18 cellular contexts compared by ENCODE assay signal in genomic region chr5:109938453-109938852, GRCh38.
DNase-seq lines count a peak whose midpoint lies in the region; TF ChIP-seq lines count a peak whose summit lies in the region.
"Had no signal": no experiment of that assay in that cellular context is flagged by ENCODE, and none has a peak within 500 bp of the region (broad histone marks: within the 10 kb centered on the region; RNA-seq: fewer than 3 reads in every experiment).

No MANE protein-coding gene starts in this region.

- no peaks in the 10 kb centered on the region for H3K79me1 ChIP-seq in trophoblast cell (ENCODE audit: low read length)

- WGBS in trophoblast cell (ENCODE audit: extremely low coverage, insufficient coverage, insufficient read length): no CpG with 5 or more reads among the region's 2 CpGs

- H3K4me1 ChIP-seq in ACC112 (ENCODE audit: control insufficient read depth, insufficient read depth, low read length, unreplicated experiment) (peaks cover 16% of the 10 kb centered on the region), KMS-11 (ENCODE audit: low read depth, poor library complexity, severe bottlenecking) (peaks cover 83% of the 10 kb centered on the region), trophoblast cell (ENCODE audit: control insufficient read depth in 1 of 2, insufficient read depth in 2 of 2, low read length in 2 of 2) (peaks cover 4 to 7% of the 10 kb centered on the region in 2 experiments)
- H3K4me1 ChIP-seq: Caco-2 had no signal

- peak overlapping the region; percentile 46; the same call in 1 of the 2 replicates for H3K27ac ChIP-seq in ACC112 (ENCODE audit: low read depth, low read length)
- no peak overlapping the region for H3K27ac ChIP-seq in KMS-11
- no peak overlapping the region for H3K27ac ChIP-seq in trophoblast cell (ENCODE audit: low read depth, low read length)
- H3K27ac ChIP-seq: BLaER1 treated with 17β-estradiol and CSF1 and Interleukin-3, amounts not matched to agents 10 nM and 100 nM; C4-2B had no signal

- DNase-seq in trophoblast cell (no peak), T1000 (lab: John Stamatoyannopoulos, UW) (no peak), DMS153 (lab: John Stamatoyannopoulos, UW) (no peak)
- DNase-seq: 8988T; AML-193; Caco-2; Calu3; CD4-positive, alpha-beta T cell; CD8-positive, alpha-beta T cell; DMS53; DMS79; DND-41; GDM1 had no signal

- H4K20me1 ChIP-seq in KMS-11 (ENCODE audit: insufficient read depth): no peaks in the 10 kb centered on the region
- H4K20me1 ChIP-seq: BLaER1 treated with 17β-estradiol and CSF1 and Interleukin-3, amounts not matched to agents 10 nM and 100 nM had no signal

- no peak overlapping the region for H2BK5ac ChIP-seq in trophoblast cell (ENCODE audit: low read depth, low read length, poor library complexity)

- H4K8ac ChIP-seq in trophoblast cell (ENCODE audit: low read depth, low read length): no peak overlapping the region

- peak overlapping the region; percentile 38 for H3K23ac ChIP-seq in trophoblast cell (ENCODE audit: low read length)

- TF ChIP-seq CTCF in KMS-11 (conservative IDR thresholded peaks at IDR 0.05; ENCODE audit: low read depth, low read length): no peak

- H2BK12ac ChIP-seq in trophoblast cell (ENCODE audit: low read length): no peak overlapping the region

- H2BK120ac ChIP-seq in trophoblast cell (ENCODE audit: insufficient read depth, low read length, poor library complexity): no peak overlapping the region

- H3K4ac ChIP-seq in trophoblast cell (ENCODE audit: low read depth, low read length): no peak overlapping the region

- H3K4me3 ChIP-seq in ACC112 (ENCODE audit: low read depth, low read length) (no peak overlapping the region), KMS-11 (IDR thresholded peaks at IDR 0.05; ENCODE audit: insufficient read depth, low read depth, low read length) (no peak overlapping the region), trophoblast cell (ENCODE audit: low read depth, low read length) (no peak overlapping the region)
- H3K4me3 ChIP-seq: BLaER1 treated with 17β-estradiol and CSF1 and Interleukin-3, amounts not matched to agents 10 nM and 100 nM; GM12878 had no signal

- no peaks in the 10 kb centered on the region for H3K36me3 ChIP-seq in ACC112 (ENCODE audit: insufficient read depth, low read length)
- no peaks in the 10 kb centered on the region for H3K36me3 ChIP-seq in KMS-11 (ENCODE audit: insufficient read depth)
- H3K36me3 ChIP-seq in trophoblast cell (ENCODE audit: control insufficient read depth in 1 of 2, insufficient read depth in 2 of 2, low read length in 2 of 2): no peaks in the 10 kb centered on the region
- H3K36me3 ChIP-seq: BLaER1 treated with 17β-estradiol and CSF1 and Interleukin-3, amounts not matched to agents 10 nM and 100 nM had no signal

- H3K9ac ChIP-seq in KMS-11: no peak overlapping the region
- H3K9ac ChIP-seq in trophoblast cell (ENCODE audit: low read length): no peak overlapping the region
- H3K9ac ChIP-seq: BLaER1 treated with 17β-estradiol and CSF1 and Interleukin-3, amounts not matched to agents 10 nM and 100 nM had no signal

- H2AFZ ChIP-seq in ACC112 (ENCODE audit: low read length, unreplicated experiment): no peak overlapping the region
- H2AFZ ChIP-seq in KMS-11 (ENCODE audit: low read depth): no peak overlapping the region
- no peak overlapping the region for H2AFZ ChIP-seq in trophoblast cell (ENCODE audit: insufficient read depth, low read length, poor library complexity)

- H3K9me3 ChIP-seq in trophoblast cell (ENCODE audit: insufficient read depth, low read depth, low read length): no peaks in the 10 kb centered on the region

- H4K12ac ChIP-seq in trophoblast cell (ENCODE audit: low read depth, low read length): no peak overlapping the region

- H3K18ac ChIP-seq in trophoblast cell (ENCODE audit: low read length): no peak overlapping the region

- no peaks in the 10 kb centered on the region for H3K79me2 ChIP-seq in ACC112 (ENCODE audit: control insufficient read depth, insufficient read depth, low read length, unreplicated experiment)
- no peaks in the 10 kb centered on the region for H3K79me2 ChIP-seq in KMS-11 (ENCODE audit: insufficient read depth, low read depth)
- H3K79me2 ChIP-seq in trophoblast cell (ENCODE audit: control insufficient read depth, insufficient read depth, low read length, poor library complexity): no peaks in the 10 kb centered on the region

- H3K27me3 ChIP-seq in ACC112 (ENCODE audit: insufficient read depth, low read length) (0 out of 2 replicates have a peak, but pooled peaks cover 6% of the 10 kb centered on the region), KMS-11 (ENCODE audit: insufficient read depth, low read depth) (no peaks in the 10 kb centered on the region), trophoblast cell (ENCODE audit: insufficient read depth, low read length) (no peaks in the 10 kb centered on the region)
- H3K27me3 ChIP-seq: BLaER1 treated with 17β-estradiol and CSF1 and Interleukin-3, amounts not matched to agents 10 nM and 100 nM had no signal

- no peak overlapping the region for H2AK5ac ChIP-seq in trophoblast cell (ENCODE audit: low read length)

- H3K14ac ChIP-seq in trophoblast cell (ENCODE audit: low read length): no peak overlapping the region

- H3K4me2 ChIP-seq in KMS-11 (peak overlapping the region; percentile 52; the same call in 1 of the 2 replicates), trophoblast cell (ENCODE audit: low read length) (no peak overlapping the region)
- H3K4me2 ChIP-seq: BLaER1 treated with 17β-estradiol and CSF1 and Interleukin-3, amounts not matched to agents 10 nM and 100 nM had no signal

- H4K91ac ChIP-seq in trophoblast cell (ENCODE audit: low read depth, low read length): no peak overlapping the region
